In genomic region chr10:33152146-33152545, GRCh38 we compare ENCODE assay signal across 17 cellular contexts.
DNase-seq lines count a peak whose midpoint lies in the region; ATAC-seq, FAIRE-seq and TF ChIP-seq lines count a peak whose summit lies in the region.
"Had no signal": no experiment of that assay in that cellular context is flagged by ENCODE, and none has a peak within 500 bp of the region (broad histone marks: within the 10 kb centered on the region; RNA-seq: fewer than 3 reads in every experiment).

No MANE protein-coding gene starts in this region.

- no peak for FAIRE-seq in A549 (lab: Jason Lieb, UNC)
- FAIRE-seq: GM12878, GM19239 had no signal

- no peaks in the 10 kb centered on the region for H4K20me1 ChIP-seq in MM.1S (ENCODE audit: insufficient read depth, low read length)
- H4K20me1 ChIP-seq in hepatocyte (ENCODE audit: insufficient read depth, poor library complexity, severe bottlenecking): no peaks in the 10 kb centered on the region

- no peak overlapping the region for H3K27ac Mint-ChIP-seq in mesothelial cell of epicardium

- H3K9me3 Mint-ChIP-seq in mesothelial cell of epicardium: peaks cover 9% of the 10 kb centered on the region

- H3K9me3 ChIP-seq in A549: peaks cover 17% of the 10 kb centered on the region; the same call in 1 of the 3 replicates
- no peaks in the 10 kb centered on the region for H3K9me3 ChIP-seq in MM.1S (replicated peaks; ENCODE audit: insufficient read depth, low read length)
- no peaks in the 10 kb centered on the region for H3K9me3 ChIP-seq in hepatocyte (ENCODE audit: low read depth)

- H3K27me3 Mint-ChIP-seq in mesothelial cell of epicardium (ENCODE audit: low read depth): no peaks in the 10 kb centered on the region

- no peak overlapping the region for H3K4me3 Mint-ChIP-seq in mesothelial cell of epicardium

- no peak overlapping the region for H3K4me3 ChIP-seq in A549
- no peak overlapping the region for H3K4me3 ChIP-seq in MM.1S (ENCODE audit: low read length)
- H3K4me3 ChIP-seq in fibroblast of the aortic adventitia (ENCODE audit: low read depth, low read length): no peak overlapping the region
- H3K4me3 ChIP-seq in hepatocyte: no peak overlapping the region
- H3K4me3 ChIP-seq: GM12878 had no signal

- DNase-seq in A549 (ENCODE audit: low read depth in 1 of 2, low spot score in 1 of 2) (no peak), MM.1S (no peak), fibroblast of the aortic adventitia (ENCODE audit: low read depth) (peak; percentile 86), hepatocyte (ENCODE audit: low spot score) (no peak), mesothelial cell of epicardium (ENCODE audit: low spot score in 2 of 2, unreplicated experiment in 2 of 2) (no peak), iPS-NIHi11 (ENCODE audit: low spot score) (no peak), NCI-H2081 treated with DMSO at 0.1 percent for 48 hours (lab: John Stamatoyannopoulos, UW) (no peak)
- DNase-seq: Calu3, DMS79, NCI-H1048, NCI-H2107, NCI-H69, SHP77 treated with DMSO at 0.1 percent for 48 hours had no signal

- H3K4me2 ChIP-seq in A549 (no peak overlapping the region), MM.1S (ENCODE audit: low read depth, low read length) (no peak overlapping the region), hepatocyte (no peak overlapping the region)

- H3K27me3 ChIP-seq in MM.1S (replicated peaks; ENCODE audit: insufficient read depth, low read length) (no peaks in the 10 kb centered on the region), hepatocyte (no peaks in the 10 kb centered on the region)

- H3K9ac ChIP-seq in MM.1S (ENCODE audit: low read length): no peak overlapping the region

- H3K9me2 ChIP-seq in MM.1S (replicated peaks; ENCODE audit: insufficient read depth, low read length) (no peaks in the 10 kb centered on the region), hepatocyte (replicated peaks; ENCODE audit: insufficient read depth) (no peaks in the 10 kb centered on the region)

- TF ChIP-seq POLR2A in A549 (IDR thresholded peaks at IDR 0.05; ENCODE audit: low read length): no peak

- no peak for TF ChIP-seq EP300 in A549 (IDR thresholded peaks at IDR 0.05)

- no peak for TF ChIP-seq RAD21 in A549 (conservative IDR thresholded peaks at IDR 0.05 in 1 of 2, IDR thresholded peaks at IDR 0.05 in 1 of 2)

- no peaks in the 10 kb centered on the region for H3K79me2 ChIP-seq in MM.1S (ENCODE audit: low read length)
- no peaks in the 10 kb centered on the region for H3K79me2 ChIP-seq in hepatocyte

- H3K4me1 ChIP-seq in A549 (peaks cover 20% of the 10 kb centered on the region), MM.1S (ENCODE audit: low read length) (peaks cover 9% of the 10 kb centered on the region), hepatocyte (ENCODE audit: insufficient read depth) (peaks cover 25% of the 10 kb centered on the region)

- ATAC-seq in A549 (no peak), HG02642 (IDR thresholded peaks at IDR 0.05; ENCODE audit: poor library complexity, unreplicated experiment) (no peak)
- ATAC-seq: GM12878, HCT116 had no signal

- no peaks in the 10 kb centered on the region for H3K4me1 Mint-ChIP-seq in mesothelial cell of epicardium

- CTCF ChIA-PET in A549 (lab: Yijun Ruan, JAX): interaction anchor here (0.7 to 7.5 kb wide), 3 partner anchors 14 to 120 kb away, joined by 4 to 107 read pairs (median 6); no protein-coding TSS in a partner anchor

- H2AFZ ChIP-seq in MM.1S (ENCODE audit: low read length) (no peak overlapping the region), hepatocyte (no peak overlapping the region)

- TF ChIP-seq CTCF in A549 (IDR thresholded peaks at IDR 0.05) (no peak), MM.1S (IDR thresholded peaks at IDR 0.05; ENCODE audit: low read length) (no peak), fibroblast of the aortic adventitia (IDR thresholded peaks at IDR 0.05; ENCODE audit: insufficient read depth, low read length) (no peak), hepatocyte (IDR thresholded peaks at IDR 0.05; ENCODE audit: poor library complexity) (no peak), mesothelial cell of epicardium (IDR thresholded peaks at IDR 0.05; ENCODE audit: unreplicated experiment) (no peak)

- H3K36me3 ChIP-seq in MM.1S (replicated peaks; ENCODE audit: insufficient read depth, low read length): no peaks in the 10 kb centered on the region
- H3K36me3 ChIP-seq in hepatocyte (replicated peaks; ENCODE audit: insufficient read depth, low read depth): no peaks in the 10 kb centered on the region

- H3F3A ChIP-seq in MM.1S (ENCODE audit: insufficient read depth, low read length): no peaks in the 10 kb centered on the region

- H3K27ac ChIP-seq in A549 (peak overlapping the region; percentile 13 to 89; a peak in 4 of 6 replicates), MM.1S (ENCODE audit: low read length) (peak overlapping the region; percentile 57; the same call in 1 of the 2 replicates), hepatocyte (peak overlapping the region; percentile 11)

- 92% methylated on average over 7 of the region's 7 CpGs for WGBS in A549 (ENCODE audit: missing lambda C conversion rate)
- WGBS in hepatocyte (ENCODE audit: low lambda C conversion rate, missing lambda C conversion rate): 58% methylated on average over 7 of the region's 7 CpGs

- POLR2A ChIA-PET in A549 (lab: Yijun Ruan, JAX): no interaction called here

- no peaks in the 10 kb centered on the region for H3K36me3 Mint-ChIP-seq in mesothelial cell of epicardium

TF ChIP-seq in A549, 52 proteins besides CTCF, POLR2A, EP300 and RAD21:
- TF ChIP-seq CHD4 (IDR thresholded peaks at IDR 0.05; ENCODE audit: borderline replicate concordance) (no peak), KDM1A (IDR thresholded peaks at IDR 0.05; ENCODE audit: low read depth) (no peak), ZSCAN20 (CRISPR knock-in tag; IDR thresholded peaks at IDR 0.05) (no peak), E2F6 (IDR thresholded peaks at IDR 0.05; ENCODE audit: borderline replicate concordance, low read depth) (no peak), RCOR1 (IDR thresholded peaks at IDR 0.05; ENCODE audit: low read depth, low read length) (no peak), HOXA7 (CRISPR knock-in tag; IDR thresholded peaks at IDR 0.05) (no peak), USF2 (IDR thresholded peaks at IDR 0.05) (no peak), BHLHE40 (IDR thresholded peaks at IDR 0.05; ENCODE audit: low read depth, low read length) (no peak), FOXS1 (CRISPR knock-in tag; IDR thresholded peaks at IDR 0.05) (no peak), ZFP36 (IDR thresholded peaks at IDR 0.05; ENCODE audit: borderline replicate concordance, partially characterized antibody) (no peak), REST (IDR thresholded peaks at IDR 0.05) (no peak), RNF2 (IDR thresholded peaks at IDR 0.05; ENCODE audit: borderline replicate concordance, low read depth) (no peak), SMC3 (IDR thresholded peaks at IDR 0.05) (no peak), JUN (IDR thresholded peaks at IDR 0.05) (no peak), FOSB (CRISPR knock-in tag; IDR thresholded peaks at IDR 0.05) (no peak)
